In the genomic region with DNA sequence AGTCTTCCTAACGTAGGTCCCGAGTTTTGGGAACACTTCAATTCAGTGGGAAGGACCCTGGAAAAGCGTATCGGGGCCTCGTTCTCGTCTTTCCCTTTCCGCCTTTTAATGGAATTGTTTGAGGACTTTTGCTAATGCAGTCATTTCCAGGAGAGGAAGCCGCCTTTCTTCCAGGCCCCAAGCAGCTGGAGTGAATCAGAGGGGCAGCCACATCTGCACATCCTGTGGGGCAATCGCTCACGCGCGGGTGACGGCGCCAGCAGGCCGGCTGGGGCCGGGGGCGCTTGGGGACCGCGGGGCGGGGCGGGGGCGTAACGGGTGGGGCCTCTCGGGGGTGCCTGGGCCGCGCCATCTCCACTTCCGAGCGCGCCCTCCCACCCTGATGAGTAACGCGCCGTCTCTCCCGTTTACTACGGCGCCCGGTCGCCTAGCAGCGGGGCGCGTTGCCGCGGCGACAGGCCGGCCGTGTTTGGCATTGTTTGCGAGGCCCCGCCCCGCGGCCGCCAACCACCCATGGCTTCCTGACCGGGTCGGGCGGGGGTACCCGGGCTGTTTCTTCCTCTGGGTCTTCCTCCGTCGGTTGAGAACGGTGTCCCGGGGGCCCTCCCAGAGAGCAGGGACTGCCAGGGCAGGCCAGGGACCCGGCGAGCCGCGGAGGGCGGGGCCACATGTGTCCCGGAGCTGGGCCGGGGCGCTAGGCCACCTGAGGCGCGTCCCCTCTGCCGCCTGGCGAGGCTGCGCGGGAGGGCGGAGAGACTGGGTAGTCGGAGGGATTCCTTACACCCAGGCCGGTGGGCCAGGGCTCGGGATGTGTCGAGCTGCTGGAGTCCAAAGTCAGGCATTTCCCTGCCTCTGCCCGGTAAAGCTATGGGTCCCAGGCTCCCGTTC, we compare ENCODE assay signal across 8 cellular contexts. TPM values are rescaled to one million over a fixed set of nuclear protein-coding genes. Genes with fewer than 3 reads are reported as not detected.
DNase-seq lines count a peak whose midpoint lies in the region; ATAC-seq and TF ChIP-seq lines count a peak whose summit lies in the region.

No MANE protein-coding gene starts in this region.

- no peaks in the 10 kb centered on the region for H3K9me3 ChIP-seq in CD4-positive, CD25-positive, alpha-beta regulatory T cell (ENCODE audit: control insufficient read depth in 2 of 2, low read length in 2 of 2)

- no peaks in the 10 kb centered on the region for H3K27me3 Mint-ChIP-seq in CD4-positive, CD25-positive, alpha-beta regulatory T cell
- H3K27me3 Mint-ChIP-seq in endothelial cell (ENCODE audit: unreplicated experiment): peaks cover 19% of the 10 kb centered on the region

- peaks cover 34% of the 10 kb centered on the region for H3K4me1 ChIP-seq in CD4-positive, CD25-positive, alpha-beta regulatory T cell (ENCODE audit: control insufficient read depth, insufficient read depth, low read length, poor library complexity, severe bottlenecking)

- no peaks in the 10 kb centered on the region for H3K36me3 ChIP-seq in CD4-positive, CD25-positive, alpha-beta regulatory T cell (ENCODE audit: control insufficient read depth, insufficient read depth, low read length)

- TF ChIP-seq CTCF in endothelial cell (IDR thresholded peaks at IDR 0.05; ENCODE audit: unreplicated experiment): no peak

- H3K4me3 Mint-ChIP-seq in CD4-positive, CD25-positive, alpha-beta regulatory T cell: peak overlapping the region; percentile 84 to 92 (median 91)
- H3K4me3 Mint-ChIP-seq in endothelial cell (ENCODE audit: unreplicated experiment): peak overlapping the region; percentile 79

- H3K27ac ChIP-seq in CD4-positive, CD25-positive, alpha-beta regulatory T cell (ENCODE audit: insufficient read depth, low read length, poor library complexity, severe bottlenecking): peak overlapping the region; percentile 97

- H3K4me1 Mint-ChIP-seq in CD4-positive, CD25-positive, alpha-beta regulatory T cell: peaks cover 24 to 52% (median 35%) of the 10 kb centered on the region in 4 donors
- H3K4me1 Mint-ChIP-seq in endothelial cell (ENCODE audit: unreplicated experiment): peaks cover 62% of the 10 kb centered on the region

- no peaks in the 10 kb centered on the region for H3K9me3 Mint-ChIP-seq in CD4-positive, CD25-positive, alpha-beta regulatory T cell
- no peaks in the 10 kb centered on the region for H3K9me3 Mint-ChIP-seq in endothelial cell (ENCODE audit: unreplicated experiment)

- peak; percentile 90 to 93 for ATAC-seq in CD4-positive, CD25-positive, alpha-beta regulatory T cell (ENCODE audit: low read depth in 2 of 2)
- ATAC-seq in GM19372 (IDR thresholded peaks at IDR 0.05; ENCODE audit: low read depth, unreplicated experiment): peak; percentile 86
- peak; percentile 75 for ATAC-seq in HG03520 (IDR thresholded peaks at IDR 0.05; ENCODE audit: unreplicated experiment)

- H3K27ac Mint-ChIP-seq in CD4-positive, CD25-positive, alpha-beta regulatory T cell: peak overlapping the region; percentile 93 to 96 (median 93)
- peak overlapping the region; percentile 100 for H3K27ac Mint-ChIP-seq in endothelial cell (ENCODE audit: unreplicated experiment)

- H3K36me3 Mint-ChIP-seq in CD4-positive, CD25-positive, alpha-beta regulatory T cell: no peaks in the 10 kb centered on the region
- H3K36me3 Mint-ChIP-seq in endothelial cell (ENCODE audit: low read depth, unreplicated experiment): peaks cover 10% of the 10 kb centered on the region

- H3K27me3 ChIP-seq in CD4-positive, CD25-positive, alpha-beta regulatory T cell (ENCODE audit: control insufficient read depth, insufficient read depth, low read length): no peaks in the 10 kb centered on the region

- DNase-seq in CD4-positive, CD25-positive, alpha-beta regulatory T cell: peak; percentile 91 to 95 (median 93)
- DNase-seq in NCI-H82 treated with DMSO at 0.1 percent for 48 hours (lab: John Stamatoyannopoulos, UW; ENCODE audit: unreplicated experiment) (peak; percentile 44), endothelial cell (ENCODE audit: low spot score) (peak; percentile 97), midbrain (lab: John Stamatoyannopoulos, UW) (peak; percentile 76)
- DNase-seq in activated CD8-positive, alpha-beta memory T cell treated with anti-CD3 and anti-CD28 coated beads, Interleukin-2, amount 50 U/mL, for 24 hours (ENCODE audit: extremely low read depth): peak; percentile 61
- DNase-seq in stimulated activated CD8-positive, alpha-beta memory T cell treated with anti-CD3 and anti-CD28 coated beads, Interleukin-15, amount 100 ng/mL, for 48 hours (ENCODE audit: low read depth in 2 of 2): peak; percentile 86 to 88

- H3K4me3 ChIP-seq in CD4-positive, CD25-positive, alpha-beta regulatory T cell (ENCODE audit: low read depth, low read length): peak overlapping the region; percentile 65

RNA-seq across cellular contexts. Expression of a gene that starts 2.3 kb away (rescaled TPM):
- not detected for total RNA-seq in CD4-positive, CD25-positive, alpha-beta regulatory T cell
- polyA plus RNA-seq in CD4-positive, CD25-positive, alpha-beta regulatory T cell: under 1 TPM in 1 of 4 donors, not detected in 3; 0.45 TPM
- total RNA-seq in endothelial cell (ENCODE audit: unreplicated experiment): 0.46 TPM

RNA-seq across cellular contexts. Expression of a gene that starts 56.9 kb away (rescaled TPM):
- total RNA-seq in CD4-positive, CD25-positive, alpha-beta regulatory T cell: 4.5 TPM
- 1 to 10 TPM; 1.3 to 3.0 (median 2.1) TPM for polyA plus RNA-seq in CD4-positive, CD25-positive, alpha-beta regulatory T cell
- total RNA-seq in endothelial cell (ENCODE audit: unreplicated experiment): 36.3 TPM

Comparison
In these comparisons a context has a peak if more than half of its experiments do, and no peak if none do; other contexts are left out.
1. Peak in every context shown above with its lines: DNase-seq, ATAC-seq, H3K4me3 ChIP-seq and H3K27ac ChIP-seq.
2. DNase-seq: peak in every context shown above with its lines; median percentile 97 in endothelial cell; 93 in CD4-positive, CD25-positive, alpha-beta regulatory T cell; 87 in stimulated activated CD8-positive, alpha-beta memory T cell treated with anti-CD3 and anti-CD28 coated beads, Interleukin-15, amount 100 ng/mL, for 48 hours; 76 in midbrain; 61 in activated CD8-positive, alpha-beta memory T cell treated with anti-CD3 and anti-CD28 coated beads, Interleukin-2, amount 50 U/mL, for 24 hours; 44 in NCI-H82 treated with DMSO at 0.1 percent for 48 hours.